21 cellular contexts compared by ENCODE assay signal in the genomic region with DNA sequence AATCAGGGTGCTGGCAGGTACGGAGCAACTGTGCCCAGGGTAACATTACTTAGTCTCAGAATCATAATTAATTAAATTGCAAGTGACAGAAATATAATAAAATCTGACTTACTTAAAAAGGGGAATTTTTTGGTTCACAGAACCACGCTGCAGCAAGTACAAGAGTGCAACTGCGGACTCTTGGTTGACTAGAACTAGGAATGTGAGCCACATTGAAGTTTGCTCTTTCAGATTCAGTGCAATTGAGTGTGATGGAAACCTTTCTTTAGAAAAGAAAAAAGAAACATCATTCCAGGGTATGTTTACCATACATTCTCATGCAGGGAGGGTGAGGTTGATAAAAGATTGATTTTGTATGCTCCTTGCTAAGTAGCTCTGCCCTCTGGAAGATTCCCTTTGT. TPM values are rescaled to one million over a fixed set of nuclear protein-coding genes. Genes with fewer than 3 reads are reported as not detected.
"Had no signal": no experiment of that assay in that cellular context is flagged by ENCODE, and none has a peak within 500 bp of the region (broad histone marks: within the 10 kb centered on the region; RNA-seq: fewer than 3 reads in every experiment).

No MANE protein-coding gene starts in this region.

- DNase-seq: activated CD4-positive, alpha-beta T cell treated with anti-CD3 and anti-CD28 coated beads for 4 hours; colonic mucosa; effector CD4-positive, alpha-beta T cell; heart right ventricle; left lung; mucosa of descending colon; nephron progenitor cell; sigmoid colon; stimulated activated CD4-positive, alpha-beta T cell treated with anti-CD3 and anti-CD28 coated beads, Interleukin-2, amount 100 ng/mL, for 24 hours; stimulated activated naive CD4-positive, alpha-beta T cell; SW 1271; T1000; upper lobe of right lung had no signal

- H3K4me3 ChIP-seq: colonic mucosa, heart right ventricle, left lung, mucosa of descending colon, sigmoid colon, SJSA1, upper lobe of right lung had no signal

- ATAC-seq: heart right ventricle, left lung, mucosa of descending colon had no signal

- H3K4me1 ChIP-seq: colonic mucosa, left lung, sigmoid colon, SJSA1, upper lobe of right lung had no signal

- H3K27ac Mint-ChIP-seq: nephron progenitor cell had no signal

- H3K9me3 ChIP-seq: colonic mucosa, left lung, mucosa of descending colon, sigmoid colon, SJSA1, upper lobe of right lung had no signal

- H3K9me3 Mint-ChIP-seq: nephron progenitor cell had no signal

- H3K36me3 ChIP-seq: colonic mucosa, heart right ventricle, left lung, sigmoid colon, SJSA1, upper lobe of right lung had no signal

- H3K4me3 Mint-ChIP-seq: nephron progenitor cell had no signal

- H3K27me3 ChIP-seq: colonic mucosa, left lung, sigmoid colon, SJSA1, upper lobe of right lung had no signal

- H3K27ac ChIP-seq: colonic mucosa, heart right ventricle, left lung, sigmoid colon, SJSA1, upper lobe of right lung had no signal

RNA-seq across cellular contexts. Expression of gene GGTLC1, which starts 45.0 kb away (rescaled TPM):
- total RNA-seq: cardiac septum, fibroblast of lung, frontal cortex, heart right ventricle, osteocyte, pulmonary artery endothelial cell, sigmoid colon, SJSA1, temporal lobe had no signal
- polyA plus RNA-seq: fibroblast of lung, heart right ventricle, keratinocyte, sigmoid colon had no signal
